9 cellular contexts compared by ENCODE assay signal in genomic region chr6:44263357-44264100, GRCh38. TPM values are rescaled to one million over a fixed set of nuclear protein-coding genes. Genes with fewer than 3 reads are reported as not detected.
DNase-seq lines count a peak whose midpoint lies in the region; ATAC-seq, FAIRE-seq and TF ChIP-seq lines count a peak whose summit lies in the region.
"Had no signal": no experiment of that assay in that cellular context is flagged by ENCODE, and none has a peak within 500 bp of the region (broad histone marks: within the 10 kb centered on the region; RNA-seq: fewer than 3 reads in every experiment).

No MANE protein-coding gene starts in this region.

- TF ChIP-seq RAD21 in K562 (CRISPR knock-in tag; conservative IDR thresholded peaks at IDR 0.05 in 1 of 2, IDR thresholded peaks at IDR 0.05 in 1 of 2): no peak

- H2AFZ ChIP-seq in K562 (ENCODE audit: low read depth, low read length): no peak overlapping the region

- WGBS in K562 (ENCODE audit: insufficient coverage, low coverage, missing lambda C conversion rate): 43% methylated on average over 8 of the region's 9 CpGs

- peaks cover 2% of the 10 kb centered on the region in 2 experiments; a peak in 3 of 5 replicates for H3K27me3 ChIP-seq in K562 (ENCODE audit: control insufficient read depth in 2 of 2, insufficient read depth in 2 of 2, low read length in 2 of 2)

- no peak for TF ChIP-seq EP300 in K562 (IDR thresholded peaks at IDR 0.05; ENCODE audit: low read length)

- H3K9me1 ChIP-seq in K562 (ENCODE audit: control insufficient read depth, insufficient read depth, low read length): no peaks in the 10 kb centered on the region

- CTCF ChIA-PET in K562 (lab: Yijun Ruan, JAX; ENCODE audit: low intra/inter-chr PET ratio): interaction anchor here (1.0 kb wide), 1 partner anchor 540 kb away, joined by 5 read pairs; no protein-coding TSS in a partner anchor

- H3K4me2 ChIP-seq in K562 (ENCODE audit: insufficient read depth, low read length): peak overlapping the region; percentile 90

- peak overlapping the region; percentile 83 for H3K4me3 ChIP-seq in K562

- H3K9me3 ChIP-seq in K562 (replicated peaks; ENCODE audit: control insufficient read depth, insufficient read depth, low read depth, low read length): no peaks in the 10 kb centered on the region

- TF ChIP-seq POLR2A in K562 (conservative IDR thresholded peaks at IDR 0.05): no peak

- BruUV-seq in K562 (replicated peaks; lab: Mats Ljungman, UMichigan): no TSS peak

- in situ Hi-C loops in KBM-7 (cut with MboI; ENCODE audit: low pct_unique_long_range_greater_than_20kb, low sequenced_read_pairs): no loop called here
- in situ Hi-C loops in K562 (cut with MboI): no loop called here

- peak; percentile 71 for DNase-seq in EL
- DNase-seq in KBM-7: peak; percentile 57
- DNase-seq in K562 (ENCODE audit: extremely low read depth in 1 of 4, low spot score in 3 of 4): peak in 2 of 4 experiments; percentile 39 to 40
- DNase-seq in lung microvascular endothelial cell (ENCODE audit: low read depth in 2 of 2): peak; percentile 47 to 66
- no peak for DNase-seq in GDM1 (lab: John Stamatoyannopoulos, UW)
- no peak for DNase-seq in retina

- peak; percentile 46 for FAIRE-seq in K562 (lab: Jason Lieb, UNC)
- FAIRE-seq: TTC549 had no signal

- peaks cover 41% of the 10 kb centered on the region; the same call in 1 of the 3 replicates for H3K36me3 ChIP-seq in K562 (ENCODE audit: control insufficient read depth, insufficient read depth, low read length)

- intact Hi-C loops in K562 (cut with micrococcal nuclease): loop anchor here (1.0 kb wide), 1 partner anchor 91 kb away; no protein-coding TSS in a partner anchor

- H3K4me1 ChIP-seq in K562 (replicated peaks in 1 of 2; ENCODE audit: control insufficient read depth in 2 of 2, insufficient read depth in 2 of 2, low read length in 2 of 2): peaks cover 19 to 34% of the 10 kb centered on the region in 2 experiments; a peak in 4 of 5 replicates

- H3K79me2 ChIP-seq in K562 (ENCODE audit: control insufficient read depth, insufficient read depth, low read length): peaks cover 17% of the 10 kb centered on the region

- POLR2A ChIA-PET in K562 (lab: Yijun Ruan, JAX): interaction anchor here (0.5 to 8.2 kb wide), 8 partner anchors 9 to 367 kb away, joined by 3 to 69 read pairs (median 4); partner anchors contain the start of gene HSP90AB1

- TF ChIP-seq CTCF in K562 (IDR thresholded peaks at IDR 0.05 in 2 of 3, conservative IDR thresholded peaks at IDR 0.05 in 1 of 3; ENCODE audit: insufficient read depth in 2 of 3, low read depth in 1 of 3, low read length in 3 of 3): no peak

- peak overlapping the region in 1 of 2 experiments; percentile 94; a peak in 2 of 4 replicates for H3K9ac ChIP-seq in K562 (ENCODE audit: insufficient read depth in 1 of 2, low read depth in 2 of 2, low read length in 2 of 2)

- no peak for ATAC-seq in K562
- ATAC-seq in HG03571 (IDR thresholded peaks at IDR 0.05; ENCODE audit: unreplicated experiment): no peak
- no peak for ATAC-seq in GM19452 (IDR thresholded peaks at IDR 0.05; ENCODE audit: unreplicated experiment)

- no peaks in the 10 kb centered on the region for H4K20me1 ChIP-seq in K562 (replicated peaks; ENCODE audit: control insufficient read depth, insufficient read depth, low read length)

- no peak overlapping the region; the same call in 2 of the 3 replicates for H3K27ac ChIP-seq in K562 (ENCODE audit: extremely low read depth, low read depth, low read length)

RNA-seq across cellular contexts. Expression of gene NFKBIE, which starts 1.8 kb away (rescaled TPM):
- total RNA-seq in K562 (2011; cell fraction: chromatin; rRNA removed; ENCODE audit: low replicate concordance): 10.6 and 17.8 TPM in 2 replicates
- 11.2 and 14.0 TPM in 2 replicates for total RNA-seq in K562 (2011; cell fraction: nucleolus; rRNA removed)
- 7.4 and 8.2 TPM in 2 replicates for total RNA-seq in K562 (2011; cell fraction: nucleoplasm; rRNA removed)
- total RNA-seq in K562 (2014; rRNA removed): 15.7 TPM in 2 replicates
- total RNA-seq in K562 (2014; rRNA removed; fragmentation: Illumina TruSeq; extraction: Trizol): 11.6 and 11.7 TPM in 2 replicates
- 14.2 and 14.6 TPM in 2 replicates for total RNA-seq in K562 (2015; rRNA removed; fragmentation: Illumina TruSeq; extraction: Trizol)
- total RNA-seq in K562 (2021): 14.0 and 16.4 TPM in 2 replicates
- 11.9 and 12.3 TPM in 2 replicates for polyA plus RNA-seq in K562 (2011; rRNA removed)
- 10.4 and 28.2 TPM in 2 replicates for polyA plus RNA-seq in K562 (2011; cell fraction: cytosol; rRNA removed)
- polyA plus RNA-seq in K562 (2011; cell fraction: nucleus; rRNA removed): 9.7 and 14.7 TPM in 2 replicates
- polyA plus RNA-seq in K562 (2012): 11.2 and 13.6 TPM in 2 replicates
- polyA plus RNA-seq in K562 (2014; fragmentation: Illumina TruSeq; extraction: Trizol): 10.0 and 12.3 TPM in 2 replicates
- polyA plus RNA-seq in K562 (2014; fragmentation: Nextera tagmentation; extraction: Ambion mirVana): 1 to 10 TPM; 2.1 to 2.9 TPM
- polyA plus RNA-seq in K562 (2014; rRNA removed): 10.2 and 11.6 TPM in 2 replicates
- polyA minus RNA-seq in K562 (2011; rRNA and poly(A)+ RNA removed): 8.3 and 9.5 TPM in 2 replicates
- polyA minus RNA-seq in K562 (2011; cell fraction: cytosol; rRNA and poly(A)+ RNA removed): 9.4 and 10.1 TPM in 2 replicates
- polyA minus RNA-seq in K562 (2011; cell fraction: nucleus; rRNA and poly(A)+ RNA removed): 12.0 and 12.9 TPM in 2 replicates
- 7.6 and 9.9 TPM in 2 replicates for total RNA-seq in lung microvascular endothelial cell

RNA-seq across cellular contexts. Expression of gene SLC35B2, which starts 6.2 kb away (rescaled TPM):
- total RNA-seq in K562 (2011; cell fraction: chromatin; rRNA removed; ENCODE audit: low replicate concordance): 26.7 and 95.0 TPM in 2 replicates
- total RNA-seq in K562 (2011; cell fraction: nucleolus; rRNA removed): 138 and 143 TPM in 2 replicates
- total RNA-seq in K562 (2011; cell fraction: nucleoplasm; rRNA removed): 89.1 and 89.6 TPM in 2 replicates
- total RNA-seq in K562 (2014; rRNA removed) (43.6 and 59.3 TPM in 2 replicates), K562 (2014; rRNA removed; fragmentation: Illumina TruSeq; extraction: Trizol) (31.1 and 38.8 TPM in 2 replicates), K562 (2015; rRNA removed; fragmentation: Illumina TruSeq; extraction: Trizol) (46.0 and 47.1 TPM in 2 replicates), K562 (2021) (53.1 and 54.3 TPM in 2 replicates), lung microvascular endothelial cell (37.5 and 40.3 TPM in 2 replicates)
- polyA plus RNA-seq in K562 (2011; rRNA removed) (50.8 and 53.9 TPM in 2 replicates), K562 (2014; fragmentation: Illumina TruSeq; extraction: Trizol) (57.6 and 58.9 TPM in 2 replicates), K562 (2014; fragmentation: Nextera tagmentation; extraction: Ambion mirVana) (10 to 100 TPM; 14.5 to 19.2 TPM), K562 (2014; rRNA removed) (59.1 and 61.8 TPM in 2 replicates)
- 78.9 and 125 TPM in 2 replicates for polyA plus RNA-seq in K562 (2011; cell fraction: cytosol; rRNA removed)
- polyA plus RNA-seq in K562 (2011; cell fraction: nucleus; rRNA removed): 67.9 and 76.7 TPM in 2 replicates
- 57.9 and 70.2 TPM in 2 replicates for polyA plus RNA-seq in K562 (2012)
- 23.7 and 34.2 TPM in 2 replicates for polyA minus RNA-seq in K562 (2011; rRNA and poly(A)+ RNA removed)
- polyA minus RNA-seq in K562 (2011; cell fraction: cytosol; rRNA and poly(A)+ RNA removed): 21.6 and 21.9 TPM in 2 replicates
- 19.0 and 20.8 TPM in 2 replicates for polyA minus RNA-seq in K562 (2011; cell fraction: nucleus; rRNA and poly(A)+ RNA removed)

RNA-seq across cellular contexts. Expression of gene TMEM151B, which starts 6.7 kb away (rescaled TPM):
- 0.30 TPM in 1 of 2 replicates, not detected in the other for total RNA-seq in K562 (2011; cell fraction: chromatin; rRNA removed; ENCODE audit: low replicate concordance)
- under 0.01 and 0.26 TPM in 2 replicates for total RNA-seq in K562 (2011; cell fraction: nucleolus; rRNA removed)
- total RNA-seq in K562 (2011; cell fraction: nucleoplasm; rRNA removed): not detected in 2 replicates
- total RNA-seq in K562 (2014; rRNA removed) (not detected in 2 replicates), K562 (2014; rRNA removed; fragmentation: Illumina TruSeq; extraction: Trizol) (not detected in 2 replicates), K562 (2015; rRNA removed; fragmentation: Illumina TruSeq; extraction: Trizol) (not detected in 2 replicates), K562 (2021) (not detected in 2 replicates), lung microvascular endothelial cell (under 0.01 TPM in 1 of 2 replicates, not detected in the other)
- polyA plus RNA-seq in K562 (2011; rRNA removed) (not detected in 2 replicates), K562 (2014; fragmentation: Illumina TruSeq; extraction: Trizol) (not detected in 2 replicates), K562 (2014; fragmentation: Nextera tagmentation; extraction: Ambion mirVana) (not detected), K562 (2014; rRNA removed) (not detected in 2 replicates)
- polyA plus RNA-seq in K562 (2011; cell fraction: cytosol; rRNA removed): 0.01 TPM in 1 of 2 replicates, not detected in the other
- polyA plus RNA-seq in K562 (2011; cell fraction: nucleus; rRNA removed): 0.04 TPM in 1 of 2 replicates, not detected in the other
- polyA plus RNA-seq in K562 (2012): 0.34 and 0.36 TPM in 2 replicates
- polyA minus RNA-seq in K562 (2011; rRNA and poly(A)+ RNA removed): 0.09 TPM in 1 of 2 replicates, not detected in the other
- polyA minus RNA-seq in K562 (2011; cell fraction: cytosol; rRNA and poly(A)+ RNA removed): not detected in 2 replicates
- polyA minus RNA-seq in K562 (2011; cell fraction: nucleus; rRNA and poly(A)+ RNA removed): not detected in 2 replicates

RNA-seq across cellular contexts. Expression of gene HSP90AB1, which starts 16.6 kb away (rescaled TPM):
- total RNA-seq in K562 (2011; cell fraction: chromatin; rRNA removed; ENCODE audit: low replicate concordance): 266 and 322 TPM in 2 replicates
- total RNA-seq in K562 (2011; cell fraction: nucleolus; rRNA removed): 268 and 275 TPM in 2 replicates
- 328 and 337 TPM in 2 replicates for total RNA-seq in K562 (2011; cell fraction: nucleoplasm; rRNA removed)
- total RNA-seq in K562 (2014; rRNA removed): 2,052 and 2,390 TPM in 2 replicates
- 2,633 and 2,824 TPM in 2 replicates for total RNA-seq in K562 (2014; rRNA removed; fragmentation: Illumina TruSeq; extraction: Trizol)
- total RNA-seq in K562 (2015; rRNA removed; fragmentation: Illumina TruSeq; extraction: Trizol): 2,220 and 2,262 TPM in 2 replicates
- total RNA-seq in K562 (2021): 2,162 and 2,174 TPM in 2 replicates
- polyA plus RNA-seq in K562 (2011; rRNA removed): 2,356 and 2,496 TPM in 2 replicates
- polyA plus RNA-seq in K562 (2011; cell fraction: cytosol; rRNA removed): 1,126 and 1,804 TPM in 2 replicates
- polyA plus RNA-seq in K562 (2011; cell fraction: nucleus; rRNA removed): 568 and 703 TPM in 2 replicates
- polyA plus RNA-seq in K562 (2012): 1,146 and 2,065 TPM in 2 replicates
- 3,149 and 3,358 TPM in 2 replicates for polyA plus RNA-seq in K562 (2014; fragmentation: Illumina TruSeq; extraction: Trizol)
- 1,000 to 10,000 TPM; 1,975 to 2,865 TPM for polyA plus RNA-seq in K562 (2014; fragmentation: Nextera tagmentation; extraction: Ambion mirVana)
- 1,691 and 1,780 TPM in 2 replicates for polyA plus RNA-seq in K562 (2014; rRNA removed)
- polyA minus RNA-seq in K562 (2011; rRNA and poly(A)+ RNA removed): 2,497 and 2,549 TPM in 2 replicates
- polyA minus RNA-seq in K562 (2011; cell fraction: cytosol; rRNA and poly(A)+ RNA removed): 1,081 and 1,374 TPM in 2 replicates
- 111 and 287 TPM in 2 replicates for polyA minus RNA-seq in K562 (2011; cell fraction: nucleus; rRNA and poly(A)+ RNA removed)
- total RNA-seq in lung microvascular endothelial cell: 317 and 430 TPM in 2 replicates

RNA-seq across cellular contexts. Expression of gene SLC29A1, which starts 40.1 kb away (rescaled TPM):
- 171 and 379 TPM in 2 replicates for total RNA-seq in K562 (2011; cell fraction: chromatin; rRNA removed; ENCODE audit: low replicate concordance)
- total RNA-seq in K562 (2011; cell fraction: nucleolus; rRNA removed): 331 and 348 TPM in 2 replicates
- total RNA-seq in K562 (2011; cell fraction: nucleoplasm; rRNA removed): 305 and 360 TPM in 2 replicates
- total RNA-seq in K562 (2014; rRNA removed): 57.7 and 89.5 TPM in 2 replicates
- 32.8 and 35.3 TPM in 2 replicates for total RNA-seq in K562 (2014; rRNA removed; fragmentation: Illumina TruSeq; extraction: Trizol)
- 43.2 and 44.3 TPM in 2 replicates for total RNA-seq in K562 (2015; rRNA removed; fragmentation: Illumina TruSeq; extraction: Trizol)
- 103 and 107 TPM in 2 replicates for total RNA-seq in K562 (2021)
- polyA plus RNA-seq in K562 (2011; rRNA removed): 148 and 204 TPM in 2 replicates
- polyA plus RNA-seq in K562 (2011; cell fraction: cytosol; rRNA removed): 291 and 372 TPM in 2 replicates
- 496 and 544 TPM in 2 replicates for polyA plus RNA-seq in K562 (2011; cell fraction: nucleus; rRNA removed)
- polyA plus RNA-seq in K562 (2012): 90.3 and 112 TPM in 2 replicates
- 136 and 170 TPM in 2 replicates for polyA plus RNA-seq in K562 (2014; fragmentation: Illumina TruSeq; extraction: Trizol)
- 10 to 100 TPM; 18.9 to 42.0 TPM for polyA plus RNA-seq in K562 (2014; fragmentation: Nextera tagmentation; extraction: Ambion mirVana)
- 140 and 147 TPM in 2 replicates for polyA plus RNA-seq in K562 (2014; rRNA removed)
- 119 and 153 TPM in 2 replicates for polyA minus RNA-seq in K562 (2011; rRNA and poly(A)+ RNA removed)
- polyA minus RNA-seq in K562 (2011; cell fraction: cytosol; rRNA and poly(A)+ RNA removed): 67.5 and 84.3 TPM in 2 replicates
- 71.0 and 95.0 TPM in 2 replicates for polyA minus RNA-seq in K562 (2011; cell fraction: nucleus; rRNA and poly(A)+ RNA removed)
- total RNA-seq in lung microvascular endothelial cell: 25.3 and 28.6 TPM in 2 replicates

Comparison
In these comparisons a context has a peak if more than half of its experiments do, and no peak if none do; other contexts are left out.
1. DNase-seq: peak in EL (single experiment), KBM-7 (single experiment) and lung microvascular endothelial cell (2 of 2); none in GDM1 (single experiment) and retina (single experiment).